9 cellular contexts compared by ENCODE assay signal in genomic region chr17:79021929-79022328, GRCh38. TPM values are rescaled to one million over a fixed set of nuclear protein-coding genes. Genes with fewer than 3 reads are reported as not detected.
DNase-seq lines count a peak whose midpoint lies in the region; ATAC-seq, FAIRE-seq and TF ChIP-seq lines count a peak whose summit lies in the region.
"Not testable (repeated sequence)": the region's sequence is repeated elsewhere in the genome, so short reads cannot be mapped to it uniquely, and the experiment has no call there.
"Had no signal": no experiment of that assay in that cellular context is flagged by ENCODE, and none has a peak within 500 bp of the region (broad histone marks: within the 10 kb centered on the region; RNA-seq: fewer than 3 reads in every experiment).

No MANE protein-coding gene starts in this region.

- peaks cover 41 to 53% of the 10 kb centered on the region in 2 experiments for H3K27me3 ChIP-seq in K562 (ENCODE audit: control insufficient read depth in 2 of 2, insufficient read depth in 2 of 2, low read length in 2 of 2)
- not testable (repeated sequence) for H3K27me3 ChIP-seq in foreskin keratinocyte; right cardiac atrium (ENCODE audit: control insufficient read depth, insufficient read depth); lung (ENCODE audit: control insufficient read depth, insufficient read depth); sigmoid colon; subcutaneous abdominal adipose tissue (ENCODE audit: control insufficient read depth in 5 of 5, insufficient read depth in 4 of 5, low read length in 5 of 5); upper lobe of right lung

- not testable (repeated sequence) for BruUV-seq in K562 (replicated peaks; lab: Mats Ljungman, UMichigan)

- not testable (repeated sequence) for H4K20me1 ChIP-seq in K562 (replicated peaks; ENCODE audit: control insufficient read depth, insufficient read depth, low read length)

- H3K27ac ChIP-seq in VCaP (peak overlapping the region; percentile 93), foreskin keratinocyte (peak overlapping the region; percentile 76), right cardiac atrium (ENCODE audit: low read length) (peak overlapping the region; percentile 90), lung (ENCODE audit: low read depth in 1 of 2, low read length in 1 of 2) (peak overlapping the region; percentile 48 to 53), sigmoid colon (peak overlapping the region in 3 of 4 donors; percentile 78 to 81 (median 80)), subcutaneous abdominal adipose tissue (ENCODE audit: low read depth, low read length) (peak overlapping the region; percentile 87), upper lobe of right lung (peak overlapping the region; percentile 77)
- H3K27ac ChIP-seq in K562 (ENCODE audit: extremely low read depth, low read depth, low read length), result not testable (repeated sequence)

- TF ChIP-seq RAD21 in K562 (CRISPR knock-in tag; conservative IDR thresholded peaks at IDR 0.05 in 1 of 2, IDR thresholded peaks at IDR 0.05 in 1 of 2), result not testable (repeated sequence)

- not testable (repeated sequence) for H3K36me3 ChIP-seq in K562 (ENCODE audit: control insufficient read depth, insufficient read depth, low read length); lung (ENCODE audit: control insufficient read depth in 2 of 2, insufficient read depth in 2 of 2, low read length in 2 of 2); sigmoid colon; subcutaneous abdominal adipose tissue (ENCODE audit: control insufficient read depth in 5 of 5, insufficient read depth in 5 of 5, low read length in 5 of 5); upper lobe of right lung

- CTCF ChIA-PET in K562 (lab: Yijun Ruan, JAX; ENCODE audit: low intra/inter-chr PET ratio), result interaction anchor here (0.6 kb wide), 1 partner anchor 194 kb away, joined by 4 read pairs; no protein-coding TSS in a partner anchor

- POLR2A ChIA-PET in K562 (lab: Yijun Ruan, JAX), result not testable (repeated sequence)

- not testable (repeated sequence) for TF ChIP-seq POLR2A in K562 (conservative IDR thresholded peaks at IDR 0.05); sigmoid colon (IDR thresholded peaks at IDR 0.05)

- not testable (repeated sequence) for H3K79me2 ChIP-seq in K562 (ENCODE audit: control insufficient read depth, insufficient read depth, low read length)

- H3K4me1 ChIP-seq in K562 (replicated peaks in 1 of 2; ENCODE audit: control insufficient read depth in 2 of 2, insufficient read depth in 2 of 2, low read length in 2 of 2) (peaks cover under 1 to 15% of the 10 kb centered on the region in 2 experiments; a peak in 4 of 5 replicates), foreskin keratinocyte (peaks cover 32% of the 10 kb centered on the region), right cardiac atrium (ENCODE audit: control insufficient read depth, insufficient read depth, low read length) (peaks cover 21% of the 10 kb centered on the region), lung (ENCODE audit: control insufficient read depth in 2 of 2, insufficient read depth in 2 of 2, low read length in 2 of 2) (peaks cover 6 to 33% of the 10 kb centered on the region in 2 donors), sigmoid colon (peaks cover 0 to 50% (median 48%) of the 10 kb centered on the region in 4 donors), subcutaneous abdominal adipose tissue (ENCODE audit: control insufficient read depth in 5 of 5, insufficient read depth in 5 of 5, low read length in 5 of 5) (peaks cover 28 to 73% (median 73%) of the 10 kb centered on the region in 5 donors), upper lobe of right lung (peaks cover 58% of the 10 kb centered on the region)

- intact Hi-C loops in K562 (cut with micrococcal nuclease); right cardiac atrium (cut with DNase I); upper lobe of right lung (cut with DNase I): not testable (repeated sequence)
- intact Hi-C loops in sigmoid colon (cut with DNase I), result loop anchor here (5.0 kb wide), 1 partner anchor 55 kb away; no protein-coding TSS in a partner anchor

- in situ Hi-C loops in K562 (cut with MboI), result not testable (repeated sequence)

- 17% methylated on average over 2 of the region's 2 CpGs for WGBS in K562 (ENCODE audit: insufficient coverage, low coverage, missing lambda C conversion rate)
- WGBS in right cardiac atrium, result 60% methylated on average over 2 of the region's 2 CpGs
- 84 to 93% methylated on average over 2 of the region's 2 CpGs for WGBS in lung, 2 donors
- 93 to 96% methylated on average over 2 of the region's 2 CpGs for WGBS in sigmoid colon, 2 donors

- H3K4me2 ChIP-seq in K562 (ENCODE audit: insufficient read depth, low read length), result not testable (repeated sequence)

- H2AFZ ChIP-seq in K562 (ENCODE audit: low read depth, low read length), result not testable (repeated sequence)

- TF ChIP-seq CTCF in VCaP (conservative IDR thresholded peaks at IDR 0.05); K562 (IDR thresholded peaks at IDR 0.05 in 2 of 3, conservative IDR thresholded peaks at IDR 0.05 in 1 of 3; ENCODE audit: insufficient read depth in 2 of 3, low read depth in 1 of 3, low read length in 3 of 3); foreskin keratinocyte (conservative IDR thresholded peaks at IDR 0.05); lung (IDR thresholded peaks at IDR 0.05; ENCODE audit: control extremely low read depth, extremely low read depth); sigmoid colon (IDR thresholded peaks at IDR 0.05); upper lobe of right lung (IDR thresholded peaks at IDR 0.05): not testable (repeated sequence)

- DNase-seq in K562 (ENCODE audit: extremely low read depth in 1 of 4, low spot score in 3 of 4); foreskin keratinocyte; lung (ENCODE audit: low spot score): not testable (repeated sequence)
- DNase-seq in right cardiac atrium (peak in 1 of 3 donors; percentile 27), sigmoid colon (peak; percentile 34), upper lobe of right lung (peak; percentile 17)

- not testable (repeated sequence) for H3K9ac ChIP-seq in K562 (ENCODE audit: insufficient read depth in 1 of 2, low read depth in 2 of 2, low read length in 2 of 2)
- H3K9ac ChIP-seq in subcutaneous abdominal adipose tissue (ENCODE audit: low read length in 5 of 5), result peak overlapping the region in 1 of 5 donors; percentile 72

- TF ChIP-seq EP300 in K562 (IDR thresholded peaks at IDR 0.05; ENCODE audit: low read length); sigmoid colon (IDR thresholded peaks at IDR 0.05): not testable (repeated sequence)

- not testable (repeated sequence) for ATAC-seq in K562; foreskin keratinocyte; right cardiac atrium; lung (ENCODE audit: insufficient read depth, low FRiP score); upper lobe of right lung

- H3K9me1 ChIP-seq in K562 (ENCODE audit: control insufficient read depth, insufficient read depth, low read length), result not testable (repeated sequence)

- not testable (repeated sequence) for H3K9me3 ChIP-seq in K562 (replicated peaks; ENCODE audit: control insufficient read depth, insufficient read depth, low read depth, low read length); right cardiac atrium (ENCODE audit: control insufficient read depth, low read length); lung (ENCODE audit: control insufficient read depth in 2 of 2, insufficient read depth in 1 of 2, low read length in 1 of 2); sigmoid colon; subcutaneous abdominal adipose tissue (ENCODE audit: control insufficient read depth in 5 of 5, low read length in 5 of 5); upper lobe of right lung

- H3K4me3 ChIP-seq in K562; right cardiac atrium (ENCODE audit: low read length); lung; sigmoid colon; subcutaneous abdominal adipose tissue (ENCODE audit: low read depth in 1 of 5, low read length in 5 of 5); upper lobe of right lung: not testable (repeated sequence)

- FAIRE-seq in K562 (lab: Jason Lieb, UNC), result not testable (repeated sequence)

RNA-seq across cellular contexts. Expression of gene C1QTNF1, which starts 2.0 kb away (rescaled TPM):
- not detected in 2 replicates for total RNA-seq in K562 (2011; cell fraction: chromatin; rRNA removed; ENCODE audit: low replicate concordance)
- not detected in 2 replicates for total RNA-seq in K562 (2011; cell fraction: nucleolus; rRNA removed)
- total RNA-seq in K562 (2011; cell fraction: nucleoplasm; rRNA removed), result not detected in 2 replicates
- total RNA-seq in K562 (2014; rRNA removed) (not detected in 2 replicates), K562 (2014; rRNA removed; fragmentation: Illumina TruSeq; extraction: Trizol) (not detected in 2 replicates), K562 (2015; rRNA removed; fragmentation: Illumina TruSeq; extraction: Trizol) (not detected in 2 replicates), K562 (2021) (0.09 and 0.22 TPM in 2 replicates), foreskin keratinocyte (29.5 and 38.9 TPM in 2 replicates), right cardiac atrium (100 to 1,000 TPM; 232 to 655 (median 355) TPM), lung (10 to 100 TPM in 1 of 2 donors, 1 to 10 TPM in 1; 7.4 to 35.7 TPM), sigmoid colon (10 to 100 TPM; 14.8 to 31.4 (median 26.2) TPM), upper lobe of right lung (28.3 TPM)
- polyA plus RNA-seq in K562 (2011; rRNA removed) (not detected in 2 replicates), K562 (2014; fragmentation: Illumina TruSeq; extraction: Trizol) (not detected in 2 replicates), K562 (2014; fragmentation: Nextera tagmentation; extraction: Ambion mirVana) (not detected), K562 (2014; rRNA removed) (not detected in 2 replicates), foreskin keratinocyte (26.0 and 34.5 TPM in 2 replicates), right cardiac atrium (286 TPM), lung (10 to 100 TPM; 24.3 to 84.5 TPM), sigmoid colon (10 to 100 TPM in 1 of 3 donors, 1 to 10 TPM in 2; 1.4 to 34.6 (median 4.8) TPM)
- not detected in 2 replicates for polyA plus RNA-seq in K562 (2011; cell fraction: cytosol; rRNA removed)
- polyA plus RNA-seq in K562 (2011; cell fraction: nucleus; rRNA removed), result not detected in 2 replicates
- not detected in 2 replicates for polyA plus RNA-seq in K562 (2012)
- polyA minus RNA-seq in K562 (2011; rRNA and poly(A)+ RNA removed), result not detected in 2 replicates
- not detected in 2 replicates for polyA minus RNA-seq in K562 (2011; cell fraction: cytosol; rRNA and poly(A)+ RNA removed)
- polyA minus RNA-seq in K562 (2011; cell fraction: nucleus; rRNA and poly(A)+ RNA removed), result not detected in 2 replicates
- total RNA-seq: OCI-LY7 had no signal

RNA-seq across cellular contexts. Expression of gene CANT1, which starts 12.4 kb away (rescaled TPM):
- 43.0 and 99.3 TPM in 2 replicates for total RNA-seq in K562 (2011; cell fraction: chromatin; rRNA removed; ENCODE audit: low replicate concordance)
- total RNA-seq in K562 (2011; cell fraction: nucleolus; rRNA removed), result 96.1 and 114 TPM in 2 replicates
- total RNA-seq in K562 (2011; cell fraction: nucleoplasm; rRNA removed), result 74.2 and 76.3 TPM in 2 replicates
- 25.7 and 30.6 TPM in 2 replicates for total RNA-seq in K562 (2014; rRNA removed)
- 12.6 and 13.9 TPM in 2 replicates for total RNA-seq in K562 (2014; rRNA removed; fragmentation: Illumina TruSeq; extraction: Trizol)
- total RNA-seq in K562 (2015; rRNA removed; fragmentation: Illumina TruSeq; extraction: Trizol), result 21.6 and 23.9 TPM in 2 replicates
- total RNA-seq in K562 (2021), result 66.4 and 68.4 TPM in 2 replicates
- 22.5 and 27.2 TPM in 2 replicates for polyA plus RNA-seq in K562 (2011; rRNA removed)
- polyA plus RNA-seq in K562 (2011; cell fraction: cytosol; rRNA removed), result 22.3 and 42.0 TPM in 2 replicates
- polyA plus RNA-seq in K562 (2011; cell fraction: nucleus; rRNA removed), result 19.9 and 27.7 TPM in 2 replicates
- 50.7 and 73.7 TPM in 2 replicates for polyA plus RNA-seq in K562 (2012)
- polyA plus RNA-seq in K562 (2014; fragmentation: Illumina TruSeq; extraction: Trizol), result 25.8 and 29.2 TPM in 2 replicates
- polyA plus RNA-seq in K562 (2014; fragmentation: Nextera tagmentation; extraction: Ambion mirVana), result 1 to 10 TPM; 2.7 to 2.9 TPM
- polyA plus RNA-seq in K562 (2014; rRNA removed), result 24.9 and 25.2 TPM in 2 replicates
- 26.4 and 26.9 TPM in 2 replicates for polyA minus RNA-seq in K562 (2011; rRNA and poly(A)+ RNA removed)
- 29.2 and 54.9 TPM in 2 replicates for polyA minus RNA-seq in K562 (2011; cell fraction: cytosol; rRNA and poly(A)+ RNA removed)
- 12.3 and 17.8 TPM in 2 replicates for polyA minus RNA-seq in K562 (2011; cell fraction: nucleus; rRNA and poly(A)+ RNA removed)
- total RNA-seq in foreskin keratinocyte, result 67.2 and 68.5 TPM in 2 replicates
- 48.4 and 49.3 TPM in 2 replicates for polyA plus RNA-seq in foreskin keratinocyte
- 10 to 100 TPM; 28.1 to 38.8 (median 33.3) TPM for total RNA-seq in right cardiac atrium
- polyA plus RNA-seq in right cardiac atrium, result 13.6 TPM
- 10 to 100 TPM; 31.4 to 75.8 TPM for total RNA-seq in lung
- polyA plus RNA-seq in lung, result 10 to 100 TPM in 1 of 2 donors, 1 to 10 TPM in 1; 8.5 to 66.0 TPM
- 10 to 100 TPM; 11.1 to 19.1 (median 13.4) TPM for total RNA-seq in sigmoid colon
- 100 to 1,000 TPM in 1 of 3 donors, 10 to 100 TPM in 2; 51.1 to 132 (median 60.3) TPM for polyA plus RNA-seq in sigmoid colon
- total RNA-seq in upper lobe of right lung, result 59.6 TPM

RNA-seq across cellular contexts. Expression of gene LGALS3BP, which starts 42.2 kb away (rescaled TPM):
- total RNA-seq in K562 (2011; cell fraction: chromatin; rRNA removed; ENCODE audit: low replicate concordance), result 1.6 and 6.3 TPM in 2 replicates
- 7.7 and 7.8 TPM in 2 replicates for total RNA-seq in K562 (2011; cell fraction: nucleolus; rRNA removed)
- 4.3 and 5.4 TPM in 2 replicates for total RNA-seq in K562 (2011; cell fraction: nucleoplasm; rRNA removed)
- 4.8 and 5.9 TPM in 2 replicates for total RNA-seq in K562 (2014; rRNA removed)
- 0.73 and 1.4 TPM in 2 replicates for total RNA-seq in K562 (2014; rRNA removed; fragmentation: Illumina TruSeq; extraction: Trizol)
- total RNA-seq in K562 (2015; rRNA removed; fragmentation: Illumina TruSeq; extraction: Trizol), result 4.4 and 4.7 TPM in 2 replicates
- total RNA-seq in K562 (2021), result 5.3 and 8.7 TPM in 2 replicates
- polyA plus RNA-seq in K562 (2011; rRNA removed), result 0.68 and 2.4 TPM in 2 replicates
- polyA plus RNA-seq in K562 (2011; cell fraction: cytosol; rRNA removed), result 1.2 and 2.3 TPM in 2 replicates
- polyA plus RNA-seq in K562 (2011; cell fraction: nucleus; rRNA removed), result 3.9 and 8.1 TPM in 2 replicates
- polyA plus RNA-seq in K562 (2012), result 8.6 and 29.2 TPM in 2 replicates
- 3.8 and 4.2 TPM in 2 replicates for polyA plus RNA-seq in K562 (2014; fragmentation: Illumina TruSeq; extraction: Trizol)
- under 1 TPM; 0.39 to 0.59 TPM for polyA plus RNA-seq in K562 (2014; fragmentation: Nextera tagmentation; extraction: Ambion mirVana)
- 3.2 and 3.3 TPM in 2 replicates for polyA plus RNA-seq in K562 (2014; rRNA removed)
- 1.1 and 1.3 TPM in 2 replicates for polyA minus RNA-seq in K562 (2011; rRNA and poly(A)+ RNA removed)
- 4.7 and 6.4 TPM in 2 replicates for polyA minus RNA-seq in K562 (2011; cell fraction: cytosol; rRNA and poly(A)+ RNA removed)
- 1.4 and 2.8 TPM in 2 replicates for polyA minus RNA-seq in K562 (2011; cell fraction: nucleus; rRNA and poly(A)+ RNA removed)
- 339 and 389 TPM in 2 replicates for total RNA-seq in foreskin keratinocyte
- polyA plus RNA-seq in foreskin keratinocyte, result 375 and 407 TPM in 2 replicates
- total RNA-seq in right cardiac atrium, result 100 to 1,000 TPM; 439 to 581 (median 506) TPM
- 397 TPM for polyA plus RNA-seq in right cardiac atrium
- 100 to 1,000 TPM; 183 to 479 TPM for total RNA-seq in lung
- polyA plus RNA-seq in lung, result 100 to 1,000 TPM; 229 to 261 TPM
- 100 to 1,000 TPM; 134 to 277 (median 186) TPM for total RNA-seq in sigmoid colon
- polyA plus RNA-seq in sigmoid colon, result 100 to 1,000 TPM in 2 of 3 donors, 10 to 100 TPM in 1; 92.5 to 415 (median 138) TPM
- total RNA-seq in upper lobe of right lung, result 405 TPM

RNA-seq across cellular contexts. Expression of gene ENGASE, which starts 52.7 kb away (rescaled TPM):
- 111 and 287 TPM in 2 replicates for total RNA-seq in K562 (2011; cell fraction: chromatin; rRNA removed; ENCODE audit: low replicate concordance)
- total RNA-seq in K562 (2011; cell fraction: nucleolus; rRNA removed), result 149 and 158 TPM in 2 replicates
- 121 and 125 TPM in 2 replicates for total RNA-seq in K562 (2011; cell fraction: nucleoplasm; rRNA removed)
- total RNA-seq in K562 (2014; rRNA removed) (14.0 and 17.2 TPM in 2 replicates), K562 (2014; rRNA removed; fragmentation: Illumina TruSeq; extraction: Trizol) (6.5 and 9.1 TPM in 2 replicates), K562 (2015; rRNA removed; fragmentation: Illumina TruSeq; extraction: Trizol) (11.2 and 13.6 TPM in 2 replicates), K562 (2021) (32.3 and 45.5 TPM in 2 replicates), foreskin keratinocyte (11.2 and 11.7 TPM in 2 replicates), right cardiac atrium (10 to 100 TPM; 35.6 to 48.0 (median 42.3) TPM), lung (10 to 100 TPM; 36.7 to 45.7 TPM), sigmoid colon (10 to 100 TPM; 14.3 to 26.3 (median 14.4) TPM), upper lobe of right lung (58.2 TPM)
- polyA plus RNA-seq in K562 (2011; rRNA removed) (16.4 and 22.8 TPM in 2 replicates), K562 (2014; fragmentation: Illumina TruSeq; extraction: Trizol) (13.9 and 15.2 TPM in 2 replicates), K562 (2014; fragmentation: Nextera tagmentation; extraction: Ambion mirVana) (under 1 TPM; 0.06 to 0.14 TPM), K562 (2014; rRNA removed) (36.5 and 42.5 TPM in 2 replicates), foreskin keratinocyte (8.0 and 8.5 TPM in 2 replicates), right cardiac atrium (25.4 TPM), lung (10 to 100 TPM; 19.0 to 28.4 TPM), sigmoid colon (10 to 100 TPM in 2 of 3 donors, 1 to 10 TPM in 1; 7.2 to 55.9 (median 10.6) TPM)
- 7.9 and 11.1 TPM in 2 replicates for polyA plus RNA-seq in K562 (2011; cell fraction: cytosol; rRNA removed)
- 246 and 319 TPM in 2 replicates for polyA plus RNA-seq in K562 (2011; cell fraction: nucleus; rRNA removed)
- 25.6 and 37.4 TPM in 2 replicates for polyA plus RNA-seq in K562 (2012)
- polyA minus RNA-seq in K562 (2011; rRNA and poly(A)+ RNA removed), result 6.3 and 9.9 TPM in 2 replicates
- polyA minus RNA-seq in K562 (2011; cell fraction: cytosol; rRNA and poly(A)+ RNA removed), result 5.7 and 13.2 TPM in 2 replicates
- 49.8 and 50.9 TPM in 2 replicates for polyA minus RNA-seq in K562 (2011; cell fraction: nucleus; rRNA and poly(A)+ RNA removed)

Comparison
In these comparisons a context has a peak if more than half of its experiments do, and no peak if none do; other contexts are left out.
1. RNA of gene C1QTNF1, which starts 2.0 kb away (total RNA-seq): 232 to 655 TPM in right cardiac atrium, 7.4 to 35.7 TPM in lung, 29.5 to 38.9 TPM in foreskin keratinocyte, 14.8 to 31.4 TPM in sigmoid colon and 28.3 TPM in upper lobe of right lung (single experiment); 0.09 to 0.22 TPM in K562; every median in the first group is over 4 times any median in the second.
2. RNA of gene LGALS3BP, which starts 42.2 kb away (total RNA-seq): 439 to 581 TPM in right cardiac atrium, 183 to 479 TPM in lung, 405 TPM in upper lobe of right lung (single experiment), 339 to 389 TPM in foreskin keratinocyte and 134 to 277 TPM in sigmoid colon; 0.73 to 8.7 TPM in K562; every median in the first group is over 10 times any median in the second.